1 cellular context compared by ENCODE assay signal in the genomic region with DNA sequence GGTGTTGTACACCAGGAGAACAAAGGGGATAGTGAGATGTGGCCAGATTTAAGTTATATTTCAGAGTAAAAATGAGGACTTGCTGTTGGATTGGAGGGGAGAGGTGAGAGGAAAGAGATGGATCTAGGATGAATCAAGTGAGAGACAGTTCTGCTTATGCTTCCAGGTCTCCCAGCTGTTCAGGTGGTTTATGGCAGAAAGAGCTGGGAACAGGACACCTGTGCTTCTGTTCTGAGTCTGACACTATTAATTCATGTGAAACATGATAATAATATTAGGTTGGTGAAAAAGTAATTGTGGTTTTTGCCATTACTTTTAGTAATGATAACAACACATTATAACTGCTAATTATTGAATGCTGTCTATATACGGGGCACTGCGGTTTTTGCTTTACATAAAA.
TF ChIP-seq lines count a peak whose summit lies in the region.

No MANE protein-coding gene starts in this region.

TF ChIP-seq in H1, 55 proteins besides CTCF, POLR2A, EP300 and RAD21:
- TF ChIP-seq SAP30 (IDR thresholded peaks at IDR 0.05; ENCODE audit: insufficient read depth, insufficient replicate concordance, low read length) (no peak), JUN (IDR thresholded peaks at IDR 0.05; ENCODE audit: low read depth, low read length) (no peak), EZH2 (IDR thresholded peaks at IDR 0.05; ENCODE audit: low read depth, low read length, severe bottlenecking) (no peak), CHD1 (IDR thresholded peaks at IDR 0.05; ENCODE audit: low read depth, low read length) (no peak), RBBP5 (IDR thresholded peaks at IDR 0.05; ENCODE audit: borderline replicate concordance, low read depth, low read length) (no peak), TAF7 (optimal IDR thresholded peaks at IDR 0.05; ENCODE audit: borderline replicate concordance, low read depth, low read length) (no peak), GTF2F1 (IDR thresholded peaks at IDR 0.05; ENCODE audit: borderline replicate concordance, low read depth, low read length) (no peak), RXRA (IDR thresholded peaks at IDR 0.05; ENCODE audit: insufficient read depth, low read depth, low read length) (no peak), KDM5A (IDR thresholded peaks at IDR 0.05; ENCODE audit: low read length) (no peak), RFX5 (IDR thresholded peaks at IDR 0.05; ENCODE audit: borderline replicate concordance, low read depth, low read length) (no peak), CREB1 (IDR thresholded peaks at IDR 0.05) (no peak)
- TF ChIP-seq, protein P1, sequence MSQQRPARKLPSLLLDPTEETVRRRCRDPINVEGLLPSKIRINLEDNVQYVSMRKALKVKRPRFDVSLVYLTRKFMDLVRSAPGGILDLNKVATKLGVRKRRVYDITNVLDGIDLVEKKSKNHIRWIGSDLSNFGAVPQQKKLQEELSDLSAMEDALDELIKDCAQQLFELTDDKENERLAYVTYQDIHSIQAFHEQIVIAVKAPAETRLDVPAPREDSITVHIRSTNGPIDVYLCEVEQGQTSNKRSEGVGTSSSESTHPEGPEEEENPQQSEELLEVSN (IDR thresholded peaks at IDR 0.05): no peak
